Comparison of ENCODE assay signal across 8 cellular contexts in the genomic region with DNA sequence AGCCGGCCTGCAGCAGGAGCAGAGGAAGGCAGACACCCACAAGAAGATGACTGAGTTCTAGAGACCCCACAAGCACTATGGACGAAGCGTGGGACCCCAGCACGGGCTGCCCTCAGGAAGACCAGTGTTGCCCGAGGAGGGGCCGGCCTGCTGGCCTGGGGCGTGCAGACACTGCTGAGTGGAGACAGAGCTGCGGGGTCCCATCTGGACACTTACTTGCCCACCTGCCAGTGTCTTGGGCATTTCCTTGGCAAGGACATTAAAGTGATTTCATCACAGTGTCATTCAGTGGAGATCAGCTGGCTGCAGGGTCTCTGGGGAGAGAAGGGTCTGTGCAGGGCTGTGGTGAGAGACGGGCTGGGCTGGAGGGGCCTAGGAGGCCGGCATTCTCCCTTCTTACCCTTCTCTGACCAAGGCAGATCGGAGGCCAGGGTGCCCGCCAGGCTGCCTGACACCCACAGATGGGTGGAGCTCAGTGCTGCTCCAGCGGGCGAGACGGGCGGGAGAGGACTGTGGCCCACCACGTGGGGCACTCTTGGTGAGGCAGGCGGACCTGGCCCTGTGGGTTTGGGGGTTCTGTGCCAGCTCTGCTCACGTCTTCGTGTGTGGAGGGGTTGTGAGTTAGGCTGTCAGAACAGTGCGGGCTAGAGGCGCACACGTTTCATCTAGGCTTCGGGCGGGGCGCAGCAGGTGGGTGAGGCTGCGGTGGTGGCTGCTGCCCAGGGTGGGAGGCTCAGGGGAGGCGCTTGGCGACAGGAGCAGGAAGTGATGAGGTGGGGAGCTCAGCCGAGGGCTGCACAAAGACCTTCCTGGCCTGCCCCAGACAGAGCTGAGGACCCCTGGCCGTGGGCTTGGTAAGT. TPM values are rescaled to one million over a fixed set of nuclear protein-coding genes. Genes with fewer than 3 reads are reported as not detected.
A peak's percentile ranks its signal among the peaks of the same experiment; 100 is the strongest.
DNase-seq lines count a peak whose midpoint lies in the region; ATAC-seq, FAIRE-seq and TF ChIP-seq lines count a peak whose summit lies in the region.

A gene with protein sequence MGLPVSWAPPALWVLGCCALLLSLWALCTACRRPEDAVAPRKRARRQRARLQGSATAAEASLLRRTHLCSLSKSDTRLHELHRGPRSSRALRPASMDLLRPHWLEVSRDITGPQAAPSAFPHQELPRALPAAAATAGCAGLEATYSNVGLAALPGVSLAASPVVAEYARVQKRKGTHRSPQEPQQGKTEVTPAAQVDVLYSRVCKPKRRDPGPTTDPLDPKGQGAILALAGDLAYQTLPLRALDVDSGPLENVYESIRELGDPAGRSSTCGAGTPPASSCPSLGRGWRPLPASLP (plus strand): TSS at position 806 of the 860 bp plus-strand sequence. CDS start 886 bp downstream, outside the sequence.

- H3K4me3 ChIP-seq in breast epithelium (peak within 1 kb of the TSS; percentile 9 to 89 (median 40)), ovary (no peak within 1 kb of the TSS)

- no peak for TF ChIP-seq EP300 in ovary (IDR thresholded peaks at IDR 0.05)

- ATAC-seq in GM19452 (IDR thresholded peaks at IDR 0.05; ENCODE audit: unreplicated experiment) (no peak), GM19395 (IDR thresholded peaks at IDR 0.05; ENCODE audit: unreplicated experiment) (no peak)

- TF ChIP-seq CTCF in breast epithelium (IDR thresholded peaks at IDR 0.05) (no peak), ovary (IDR thresholded peaks at IDR 0.05) (no peak)

- H3K27ac ChIP-seq in breast epithelium (peak within 1 kb of the TSS in 1 of 2 donors; percentile 7), ovary (no peak within 1 kb of the TSS)

- TF ChIP-seq POLR2A in GM15510 (IDR thresholded peaks at IDR 0.05; ENCODE audit: borderline replicate concordance, extremely low read depth, insufficient read length): peak; percentile 31
- TF ChIP-seq POLR2A in breast epithelium (IDR thresholded peaks at IDR 0.05): no peak
- no peak for TF ChIP-seq POLR2A in ovary (IDR thresholded peaks at IDR 0.05)

- 83 to 84% (median 83%) methylated on average over 31 of the region's 31 CpGs for WGBS in ovary, 3 donors

- H3K36me3 ChIP-seq in breast epithelium (no peaks in the 10 kb centered on the region), ovary (no peaks in the 10 kb centered on the region)

- FAIRE-seq in urothelium cell line (lab: Jason Lieb, UNC): no peak

- no peaks in the 10 kb centered on the region for H3K27me3 ChIP-seq in breast epithelium
- no peaks in the 10 kb centered on the region for H3K27me3 ChIP-seq in ovary

- H3K4me1 ChIP-seq in breast epithelium: peaks cover 16 to 17% of the 10 kb centered on the region in 2 donors
- peaks cover 3% of the 10 kb centered on the region for H3K4me1 ChIP-seq in ovary (ENCODE audit: insufficient read depth)

- H3K9me3 ChIP-seq in breast epithelium: no peaks in the 10 kb centered on the region
- H3K9me3 ChIP-seq in ovary: no peaks in the 10 kb centered on the region

- intact Hi-C loops in T-helper 2 cell treated with Interferon-gamma antibody and Interleukin-4, amounts not matched to agents 100 ng/mL and 5 ng/mL, for 36 hours (cut with micrococcal nuclease): loop anchor here (2.0 to 10.0 kb wide), 3 partner anchors 29 to 129 kb away; partner anchors contain the start of genes ABHD16B, ARFRP1 and TPD52L2
- intact Hi-C loops in breast epithelium (cut with DNase I; ENCODE audit: low total_unique reads) (no loop called here), ovary (cut with DNase I) (no loop called here)

- DNase-seq in breast epithelium (ENCODE audit: low spot score in 2 of 2) (no peak), ovary (peak in 3 of 5 donors; percentile 23 to 41 (median 39)), T1000 (lab: John Stamatoyannopoulos, UW) (no peak), urothelium cell line (ENCODE audit: low spot score) (no peak)

RNA-seq across cellular contexts. Expression of the gene that starts here (rescaled TPM):
- total RNA-seq in T-helper 2 cell treated with Interferon-gamma antibody and Interleukin-4, amounts not matched to agents 100 ng/mL and 5 ng/mL, for 36 hours: 185 and 193 TPM in 2 replicates
- total RNA-seq in breast epithelium: 10 to 100 TPM in 2 of 3 donors, 1 to 10 TPM in 1; 7.0 to 16.7 (median 12.0) TPM
- 10 to 100 TPM in 4 of 7 donors, 1 to 10 TPM in 3; 7.5 to 21.6 (median 13.7) TPM for total RNA-seq in ovary
- 10 to 100 TPM in 1 of 2 donors, under 1 TPM in 1; 0.15 to 15.6 TPM for polyA plus RNA-seq in ovary

Comparison
In these comparisons a context has a peak if more than half of its experiments do, and no peak if none do; other contexts are left out.
1. DNase-seq: peak in ovary (3 of 5); none in breast epithelium (0 of 2), T1000 (single experiment) and urothelium cell line (single experiment).